In genomic region chr15:64634576-64635485, GRCh38 we compare ENCODE assay signal across 8 cellular contexts.
DNase-seq lines count a peak whose midpoint lies in the region; ATAC-seq and TF ChIP-seq lines count a peak whose summit lies in the region.

No MANE protein-coding gene starts in this region.

- DNase-seq in CD4-positive, alpha-beta T cell: peak in 2 of 10 experiments; percentile 10 to 11
- peak; percentile 69 for DNase-seq in activated CD4-positive, alpha-beta memory T cell treated with anti-CD3 and anti-CD28 coated beads for 36 hours
- peak; percentile 71 for DNase-seq in iPS DF 4.7 (ENCODE audit: extremely low read depth, low spot score)
- DNase-seq in occipital lobe (lab: John Stamatoyannopoulos, UW): no peak
- DNase-seq in GM19238 (ENCODE audit: insufficient read length, low spot score): no peak

- ATAC-seq in CD4-positive, alpha-beta T cell (ENCODE audit: poor library complexity): peak; percentile 57
- peak; percentile 57 for ATAC-seq in GM19397 (IDR thresholded peaks at IDR 0.05; ENCODE audit: unreplicated experiment)
- ATAC-seq in HG03571 (IDR thresholded peaks at IDR 0.05; ENCODE audit: unreplicated experiment): peak; percentile 40
- ATAC-seq in stimulated activated memory B cell treated with anti-CD40 and anti-IgM and Interleukin-4, amounts not matched to agents 10 μg/mL and 1 μg/mL and 100 μg/mL, for 72 hours: peak; percentile 65

- intact Hi-C loops in CD4-positive, alpha-beta T cell (cut with DNase I, micrococcal nuclease): loop anchor here in 1 of 2 experiments (2.0 to 5.0 kb wide), 2 partner anchors 16 to 38 kb away; no protein-coding TSS in a partner anchor
- intact Hi-C loops in activated CD4-positive, alpha-beta memory T cell treated with anti-CD3 and anti-CD28 coated beads for 36 hours (cut with micrococcal nuclease): loop anchor here (1.0 to 10.0 kb wide), 4 partner anchors 15 to 100 kb away; no protein-coding TSS in a partner anchor

- peaks cover 3% of the 10 kb centered on the region for H3K9me3 Mint-ChIP-seq in CD4-positive, alpha-beta T cell
- peaks cover 11% of the 10 kb centered on the region for H3K9me3 Mint-ChIP-seq in activated CD4-positive, alpha-beta memory T cell treated with anti-CD3 and anti-CD28 coated beads for 36 hours
- peaks cover 6% of the 10 kb centered on the region for H3K9me3 Mint-ChIP-seq in stimulated activated memory B cell treated with anti-CD40 and anti-IgM and Interleukin-4, amounts not matched to agents 10 μg/mL and 1 μg/mL and 100 μg/mL, for 72 hours

- peaks cover 53% of the 10 kb centered on the region for H3K36me3 Mint-ChIP-seq in CD4-positive, alpha-beta T cell (ENCODE audit: low read depth)
- peaks cover 26% of the 10 kb centered on the region for H3K36me3 Mint-ChIP-seq in activated CD4-positive, alpha-beta memory T cell treated with anti-CD3 and anti-CD28 coated beads for 36 hours
- peaks cover 33% of the 10 kb centered on the region for H3K36me3 Mint-ChIP-seq in stimulated activated memory B cell treated with anti-CD40 and anti-IgM and Interleukin-4, amounts not matched to agents 10 μg/mL and 1 μg/mL and 100 μg/mL, for 72 hours

- no peaks in the 10 kb centered on the region for H3K27me3 Mint-ChIP-seq in CD4-positive, alpha-beta T cell
- H3K27me3 Mint-ChIP-seq in activated CD4-positive, alpha-beta memory T cell treated with anti-CD3 and anti-CD28 coated beads for 36 hours: no peaks in the 10 kb centered on the region
- H3K27me3 Mint-ChIP-seq in stimulated activated memory B cell treated with anti-CD40 and anti-IgM and Interleukin-4, amounts not matched to agents 10 μg/mL and 1 μg/mL and 100 μg/mL, for 72 hours: no peaks in the 10 kb centered on the region

- CTCF ChIA-PET in CD4-positive, alpha-beta T cell (lab: Charles Lee): interaction anchor here (1.0 to 2.0 kb wide), 3 partner anchors 14 to 93 kb away, joined by 3 to 6 read pairs (median 4); no protein-coding TSS in a partner anchor
- CTCF ChIA-PET in activated CD4-positive, alpha-beta memory T cell treated with anti-CD3 and anti-CD28 coated beads for 36 hours (lab: Charles Lee): interaction anchor here (1.0 to 2.3 kb wide), 5 partner anchors 11 to 247 kb away, joined by 3 to 12 read pairs (median 4); partner anchors contain the start of gene TRIP4

- POLR2A ChIA-PET in CD4-positive, alpha-beta T cell (lab: Charles Lee): interaction anchor here (0.6 to 2.3 kb wide), 14 partner anchors 8 to 247 kb away, joined by 3 to 22 read pairs (median 4); partner anchors contain the start of genes TRIP4 and ZNF609
- POLR2A ChIA-PET in activated CD4-positive, alpha-beta memory T cell treated with anti-CD3 and anti-CD28 coated beads for 36 hours (lab: Charles Lee): interaction anchor here (0.9 to 2.2 kb wide), 6 partner anchors 12 to 191 kb away, joined by 3 to 7 read pairs (median 6); no protein-coding TSS in a partner anchor

- TF ChIP-seq CTCF in CD4-positive, alpha-beta T cell (IDR thresholded peaks at IDR 0.05): no peak

- H3K4me1 Mint-ChIP-seq in CD4-positive, alpha-beta T cell (ENCODE audit: low read depth): peaks cover 82% of the 10 kb centered on the region
- peaks cover 58% of the 10 kb centered on the region for H3K4me1 Mint-ChIP-seq in activated CD4-positive, alpha-beta memory T cell treated with anti-CD3 and anti-CD28 coated beads for 36 hours (ENCODE audit: low read depth)
- H3K4me1 Mint-ChIP-seq in stimulated activated memory B cell treated with anti-CD40 and anti-IgM and Interleukin-4, amounts not matched to agents 10 μg/mL and 1 μg/mL and 100 μg/mL, for 72 hours: peaks cover 29% of the 10 kb centered on the region

- H3K27me3 ChIP-seq in CD4-positive, alpha-beta T cell (ENCODE audit: control insufficient read depth, insufficient read depth, low read length): no peaks in the 10 kb centered on the region

- peak overlapping the region; percentile 80 for H3K27ac Mint-ChIP-seq in CD4-positive, alpha-beta T cell
- peak overlapping the region; percentile 72 for H3K27ac Mint-ChIP-seq in activated CD4-positive, alpha-beta memory T cell treated with anti-CD3 and anti-CD28 coated beads for 36 hours
- H3K27ac Mint-ChIP-seq in stimulated activated memory B cell treated with anti-CD40 and anti-IgM and Interleukin-4, amounts not matched to agents 10 μg/mL and 1 μg/mL and 100 μg/mL, for 72 hours: peak overlapping the region; percentile 73

- peaks cover 5% of the 10 kb centered on the region for H3K9me3 ChIP-seq in CD4-positive, alpha-beta T cell (ENCODE audit: control insufficient read depth, low read length)

- peak overlapping the region; percentile 62 for H3K4me3 Mint-ChIP-seq in CD4-positive, alpha-beta T cell
- no peak overlapping the region for H3K4me3 Mint-ChIP-seq in activated CD4-positive, alpha-beta memory T cell treated with anti-CD3 and anti-CD28 coated beads for 36 hours
- H3K4me3 Mint-ChIP-seq in stimulated activated memory B cell treated with anti-CD40 and anti-IgM and Interleukin-4, amounts not matched to agents 10 μg/mL and 1 μg/mL and 100 μg/mL, for 72 hours: no peak overlapping the region

- no peak overlapping the region for H3K27ac ChIP-seq in CD4-positive, alpha-beta T cell (ENCODE audit: low read depth, low read length)

Comparison
In these comparisons a context has a peak if more than half of its experiments do, and no peak if none do; other contexts are left out.
1. DNase-seq: peak in activated CD4-positive, alpha-beta memory T cell treated with anti-CD3 and anti-CD28 coated beads for 36 hours (single experiment) and iPS DF 4.7 (single experiment); none in occipital lobe (single experiment) and GM19238 (single experiment).
2. Peak in every context shown above with its lines, with median percentiles within 50 percentile points of each other: ATAC-seq and H3K27ac Mint-ChIP-seq.